Comparison of ENCODE assay signal across 14 cellular contexts in the genomic region with DNA sequence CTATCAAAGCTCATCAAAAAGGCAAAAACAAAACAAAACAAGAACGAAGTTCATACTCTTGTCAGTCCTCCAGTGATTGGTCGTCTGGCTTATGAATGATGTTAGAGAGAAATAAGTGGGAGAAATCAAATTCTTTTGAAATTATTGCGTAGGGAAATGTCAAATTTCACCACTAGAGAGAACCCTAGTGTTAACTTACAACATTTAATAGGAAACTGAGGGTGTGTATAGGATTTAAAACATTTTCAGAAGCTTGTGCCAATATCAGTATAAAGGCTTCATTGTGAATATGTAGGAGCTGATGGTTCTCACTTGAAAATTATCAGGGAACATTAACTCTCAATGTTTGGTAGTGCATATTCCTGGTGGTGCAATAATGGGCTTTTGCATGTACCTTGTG. TPM values are rescaled to one million over a fixed set of nuclear protein-coding genes. Genes with fewer than 3 reads are reported as not detected.
DNase-seq lines count a peak whose midpoint lies in the region; ATAC-seq and TF ChIP-seq lines count a peak whose summit lies in the region.
"Had no signal": no experiment of that assay in that cellular context is flagged by ENCODE, and none has a peak within 500 bp of the region (broad histone marks: within the 10 kb centered on the region; RNA-seq: fewer than 3 reads in every experiment).

No MANE protein-coding gene starts in this region.

- no peaks in the 10 kb centered on the region for H3K9me3 ChIP-seq in esophagus squamous epithelium
- no peaks in the 10 kb centered on the region for H3K9me3 ChIP-seq in right lobe of liver
- H3K9me3 ChIP-seq in upper lobe of right lung = no peaks in the 10 kb centered on the region

- peaks cover 0 to 43% (median 7%) of the 10 kb centered on the region in 3 donors for H3K4me1 ChIP-seq in esophagus squamous epithelium
- H3K4me1 ChIP-seq in right lobe of liver = peaks cover 0 to 70% (median 20%) of the 10 kb centered on the region in 4 donors
- peaks cover 24% of the 10 kb centered on the region for H3K4me1 ChIP-seq in upper lobe of right lung

- H3K4me1 Mint-ChIP-seq in Calu3 (ENCODE audit: low read depth, unreplicated experiment) = peaks cover 21% of the 10 kb centered on the region

- H3K4me3 ChIP-seq in esophagus squamous epithelium = no peak overlapping the region
- H3K4me3 ChIP-seq in right lobe of liver = no peak overlapping the region
- no peak overlapping the region for H3K4me3 ChIP-seq in upper lobe of right lung

- H3K27ac ChIP-seq in esophagus squamous epithelium (peak overlapping the region in 3 of 4 donors; percentile 35 to 72 (median 70)), right lobe of liver (peak overlapping the region in 2 of 3 donors; percentile 19 to 64), upper lobe of right lung (no peak overlapping the region)

- H3K36me3 ChIP-seq in esophagus squamous epithelium (no peaks in the 10 kb centered on the region), right lobe of liver (peaks cover 0 to 10% (median 0%) of the 10 kb centered on the region in 4 donors), upper lobe of right lung (no peaks in the 10 kb centered on the region)

- no peak overlapping the region for H3K27ac Mint-ChIP-seq in Calu3 (ENCODE audit: unreplicated experiment)
- H3K27ac Mint-ChIP-seq: activated CD8-positive, alpha-beta T cell treated with anti-CD3 and anti-CD28 coated beads, Interleukin-2, amount 10 ng/mL, durations not matched to agents 7 days and 5 days; activated naive CD8-positive, alpha-beta T cell had no signal

- no peak overlapping the region for H3K4me3 Mint-ChIP-seq in Calu3 (ENCODE audit: low read depth, unreplicated experiment)
- H3K4me3 Mint-ChIP-seq: activated CD8-positive, alpha-beta T cell treated with anti-CD3 and anti-CD28 coated beads, Interleukin-2, amount 10 ng/mL, durations not matched to agents 7 days and 5 days; activated naive CD8-positive, alpha-beta T cell had no signal

- H3K36me3 Mint-ChIP-seq in Calu3 (ENCODE audit: insufficient read depth, unreplicated experiment) = no peaks in the 10 kb centered on the region
- H3K36me3 Mint-ChIP-seq: activated naive CD8-positive, alpha-beta T cell had no signal

- TF ChIP-seq POLR2A in esophagus squamous epithelium (IDR thresholded peaks at IDR 0.05) (no peak), right lobe of liver (IDR thresholded peaks at IDR 0.05) (no peak)

- H3K27me3 ChIP-seq in esophagus squamous epithelium (no peaks in the 10 kb centered on the region), right lobe of liver (no peaks in the 10 kb centered on the region), upper lobe of right lung (no peaks in the 10 kb centered on the region)

- TF ChIP-seq CTCF in esophagus squamous epithelium (IDR thresholded peaks at IDR 0.05) (peak in 4 of 6 experiments; percentile 22 to 62 (median 40)), right lobe of liver (IDR thresholded peaks at IDR 0.05) (peak; percentile 21 to 35 (median 28)), upper lobe of right lung (IDR thresholded peaks at IDR 0.05) (peak; percentile 32), Calu3 (IDR thresholded peaks at IDR 0.05; ENCODE audit: unreplicated experiment) (no peak)

- intact Hi-C loops in esophagus squamous epithelium (cut with DNase I) (loop anchor here (10.0 kb wide), 1 partner anchor 203 kb away; no protein-coding TSS in a partner anchor), right lobe of liver (cut with DNase I) (no loop called here), upper lobe of right lung (cut with DNase I) (loop anchor here (10.0 kb wide), 1 partner anchor 203 kb away; no protein-coding TSS in a partner anchor), Calu3 (cut with micrococcal nuclease; ENCODE audit: unreplicated experiment) (loop anchor here (1.0 to 2.0 kb wide), 2 partner anchors 204 to 261 kb away; no protein-coding TSS in a partner anchor)

- H3K27me3 Mint-ChIP-seq in Calu3 (ENCODE audit: unreplicated experiment) = no peaks in the 10 kb centered on the region
- H3K27me3 Mint-ChIP-seq: activated naive CD8-positive, alpha-beta T cell had no signal

- BruUV-seq in Calu3 (replicated peaks; lab: Mats Ljungman, UMichigan) = no TSS peak

- CTCF ChIA-PET in Calu3 (lab: Charles Lee) = interaction anchor here (0.6 to 1.7 kb wide), 5 partner anchors 202 to 261 kb away, joined by 3 to 11 read pairs (median 7); no protein-coding TSS in a partner anchor

- DNase-seq in DMS53 (lab: John Stamatoyannopoulos, UW) (peak; percentile 8), DMS53 treated with DMSO at 0.1 percent for 48 hours (lab: John Stamatoyannopoulos, UW; ENCODE audit: unreplicated experiment) (no peak), esophagus squamous epithelium (lab: John Stamatoyannopoulos, UW) (no peak), right lobe of liver (no peak), upper lobe of right lung (no peak), NCI-H748 (lab: John Stamatoyannopoulos, UW; ENCODE audit: unreplicated experiment) (no peak), medulla oblongata (ENCODE audit: extremely low spot score) (no peak), Calu3 (no peak)
- DNase-seq: activated CD8-positive, alpha-beta T cell treated with anti-CD3 and anti-CD28 coated beads, Interleukin-2, amount 10 ng/mL, durations not matched to agents 7 days and 5 days; effector CD4-positive, alpha-beta T cell; NCI-H1694 treated with DMSO at 0.1 percent for 48 hours; stimulated activated naive CD4-positive, alpha-beta T cell; T-helper 2 cell had no signal

- WGBS in esophagus squamous epithelium, 2 donors = 28% methylated on average over 3 of the region's 3 CpGs
- 17% methylated on average over 3 of the region's 3 CpGs for WGBS in right lobe of liver (ENCODE audit: insufficient coverage, low coverage, low lambda C conversion rate, missing lambda C conversion rate)

- ATAC-seq in right lobe of liver (peak; percentile 9 to 20 (median 16)), upper lobe of right lung (no peak)
- ATAC-seq: activated CD8-positive, alpha-beta T cell treated with anti-CD3 and anti-CD28 coated beads, Interleukin-2, amount 10 ng/mL, durations not matched to agents 7 days and 5 days had no signal

- H3K9me3 Mint-ChIP-seq in Calu3 (ENCODE audit: low read depth, unreplicated experiment) = no peaks in the 10 kb centered on the region

RNA-seq across cellular contexts. Expression of a gene that starts 17.4 kb away (rescaled TPM):
- total RNA-seq in esophagus squamous epithelium = not detected
- 100 to 1,000 TPM in 3 of 6 experiments, 10 to 100 TPM in 3; 73.9 to 213 (median 124) TPM for total RNA-seq in right lobe of liver
- 0.61 TPM for total RNA-seq in upper lobe of right lung
- 1.2 and 1.6 TPM in 2 replicates for total RNA-seq in Calu3 (2022)
- total RNA-seq: activated CD8-positive, alpha-beta T cell treated with anti-CD3 and anti-CD28 coated beads, Interleukin-2, amount 10 ng/mL, durations not matched to agents 7 days and 5 days had no signal

RNA-seq across cellular contexts. Expression of a gene that starts 57.6 kb away (rescaled TPM):
- total RNA-seq in esophagus squamous epithelium (1 to 10 TPM in 2 of 4 donors, not detected in 2; 1.9 to 6.2 TPM), right lobe of liver (100 to 1,000 TPM; 133 to 957 (median 467) TPM), upper lobe of right lung (0.38 TPM), Calu3 (2022) (not detected in 2 replicates)
- total RNA-seq: activated CD8-positive, alpha-beta T cell treated with anti-CD3 and anti-CD28 coated beads, Interleukin-2, amount 10 ng/mL, durations not matched to agents 7 days and 5 days had no signal

Comparison
In these comparisons a context has a peak if more than half of its experiments do, and no peak if none do; other contexts are left out.
1. RNA of a gene that starts 17.4 kb away (total RNA-seq): 73.9 to 213 TPM in right lobe of liver; 1.2 to 1.6 TPM in Calu3, 0.61 TPM in upper lobe of right lung (single experiment) and not detected in esophagus squamous epithelium; every median in the first group is over 10 times any median in the second.
2. RNA of a gene that starts 57.6 kb away (total RNA-seq): 133 to 957 TPM in right lobe of liver; 1.9 to 6.2 TPM in esophagus squamous epithelium, 0.38 TPM in upper lobe of right lung (single experiment) and not detected in Calu3; every median in the first group is over 10 times any median in the second.
3. intact Hi-C loops: an anchor here in esophagus squamous epithelium (10.0 kb wide), upper lobe of right lung (10.0 kb wide) and Calu3 (1.0 to 2.0 kb wide); none called in right lobe of liver.